Comparison of ENCODE assay signal across 33 cellular contexts in the genomic region with DNA sequence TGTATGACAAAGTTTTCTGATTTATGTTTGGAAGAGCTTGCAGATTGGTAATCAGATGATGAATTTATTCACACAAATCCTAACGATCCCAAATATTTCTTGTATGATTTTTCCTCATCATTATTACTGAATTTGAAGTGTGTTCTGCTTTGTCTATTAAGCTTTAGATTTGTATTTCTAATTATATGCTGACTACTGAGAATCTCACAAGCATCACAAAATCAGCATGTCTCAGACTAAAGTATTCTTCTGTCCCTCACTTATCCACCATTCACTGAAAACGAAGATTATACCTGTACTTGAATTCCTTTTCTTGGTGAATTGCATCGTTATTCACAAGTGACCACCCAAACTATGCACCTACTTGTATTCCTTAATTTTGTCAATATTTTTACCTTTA.
DNase-seq lines count a peak whose midpoint lies in the region; ATAC-seq, FAIRE-seq and TF ChIP-seq lines count a peak whose summit lies in the region.
"Had no signal": no experiment of that assay in that cellular context is flagged by ENCODE, and none has a peak within 500 bp of the region (broad histone marks: within the 10 kb centered on the region; RNA-seq: fewer than 3 reads in every experiment).

No MANE protein-coding gene starts in this region.

- H3K27ac ChIP-seq in HepG2 (ENCODE audit: extremely low read length, insufficient read depth, low read length) (no peak overlapping the region), right lobe of liver (no peak overlapping the region), A549 (no peak overlapping the region), IMR-90 (ENCODE audit: insufficient read depth, low read length) (no peak overlapping the region), K562 (ENCODE audit: extremely low read depth, low read depth, low read length) (no peak overlapping the region)
- H3K27ac ChIP-seq: 22Rv1; BLaER1; BLaER1 treated with 17β-estradiol and CSF1 and Interleukin-3, amounts not matched to agents 10 nM and 100 nM; C4-2B had no signal

- dilution Hi-C loops in IMR-90 (cut with HindIII; ENCODE audit: low sequenced_read_pairs, unreplicated experiment), result no loop called here

- H2BK120ac ChIP-seq in IMR-90 (ENCODE audit: low read depth, low read length), result no peak overlapping the region

- ATAC-seq in HepG2 (no peak), right lobe of liver (no peak), A549 (no peak), IMR-90 (ENCODE audit: low read depth) (no peak), K562 (no peak), mucosa of descending colon (no peak)
- ATAC-seq: CD8-positive, alpha-beta T cell had no signal

- intact Hi-C loops in HepG2 (cut with micrococcal nuclease; ENCODE audit: unreplicated experiment) (no loop called here), right lobe of liver (cut with DNase I) (no loop called here), IMR-90 (cut with micrococcal nuclease) (no loop called here), K562 (cut with micrococcal nuclease) (no loop called here), mucosa of descending colon (cut with DNase I, micrococcal nuclease) (no loop called here)

- no peaks in the 10 kb centered on the region for H3K4me1 ChIP-seq in HepG2 (ENCODE audit: insufficient read depth, low read length)
- no peaks in the 10 kb centered on the region for H3K4me1 ChIP-seq in right lobe of liver
- H3K4me1 ChIP-seq in A549, result no peaks in the 10 kb centered on the region
- no peaks in the 10 kb centered on the region for H3K4me1 ChIP-seq in IMR-90 (ENCODE audit: control insufficient read depth, insufficient read depth, low read length)
- no peaks in the 10 kb centered on the region for H3K4me1 ChIP-seq in K562 (replicated peaks in 1 of 2; ENCODE audit: control insufficient read depth in 2 of 2, insufficient read depth in 2 of 2, low read length in 2 of 2)
- H3K4me1 ChIP-seq in mucosa of descending colon (ENCODE audit: low read depth), result no peaks in the 10 kb centered on the region
- H3K4me1 ChIP-seq: BE2C; BLaER1; BLaER1 treated with 17β-estradiol and CSF1 and Interleukin-3, amounts not matched to agents 10 nM and 100 nM; Caco-2 had no signal

- H3K9me1 ChIP-seq in IMR-90 (ENCODE audit: insufficient read depth, low read length) (no peaks in the 10 kb centered on the region), K562 (ENCODE audit: control insufficient read depth, insufficient read depth, low read length) (no peaks in the 10 kb centered on the region)

- H2AFZ ChIP-seq in HepG2 (ENCODE audit: low read length) (no peak overlapping the region), IMR-90 (replicated peaks; ENCODE audit: low read length, poor library complexity) (no peak overlapping the region), K562 (ENCODE audit: low read depth, low read length) (no peak overlapping the region)

- TF ChIP-seq POLR2A in HepG2 (IDR thresholded peaks at IDR 0.05; ENCODE audit: insufficient read depth in 1 of 2, low read depth in 2 of 2, low read length in 2 of 2), result no peak
- TF ChIP-seq POLR2A in right lobe of liver (IDR thresholded peaks at IDR 0.05), result no peak
- no peak for TF ChIP-seq POLR2A in A549 (IDR thresholded peaks at IDR 0.05; ENCODE audit: low read length)
- TF ChIP-seq POLR2A in IMR-90 (IDR thresholded peaks at IDR 0.05; ENCODE audit: low read depth, low read length), result no peak
- no peak for TF ChIP-seq POLR2A in K562 (conservative IDR thresholded peaks at IDR 0.05)

- no peak overlapping the region for H2BK5ac ChIP-seq in IMR-90 (ENCODE audit: low read depth, low read length, poor library complexity, severe bottlenecking)

- FAIRE-seq in HepG2 (lab: Jason Lieb, UNC), result no peak
- FAIRE-seq in A549 (lab: Jason Lieb, UNC), result no peak
- FAIRE-seq in K562 (lab: Jason Lieb, UNC), result no peak
- FAIRE-seq: A204.1 had no signal

- H3K4me2 ChIP-seq in HepG2 (ENCODE audit: low read depth, low read length) (no peak overlapping the region), A549 (no peak overlapping the region), IMR-90 (ENCODE audit: low read depth, low read length) (no peak overlapping the region), K562 (ENCODE audit: insufficient read depth, low read length) (no peak overlapping the region)
- H3K4me2 ChIP-seq: BLaER1; BLaER1 treated with 17β-estradiol and CSF1 and Interleukin-3, amounts not matched to agents 10 nM and 100 nM had no signal

- WGBS in HepG2 (ENCODE audit: low lambda C conversion rate), result 0% methylated on average over 3 of the region's 3 CpGs
- 31% methylated on average over 3 of the region's 3 CpGs for WGBS in right lobe of liver (ENCODE audit: insufficient coverage, low coverage, low lambda C conversion rate, missing lambda C conversion rate)
- 0% methylated on average over 3 of the region's 3 CpGs for WGBS in A549 (ENCODE audit: missing lambda C conversion rate)
- 40% methylated on average over 2 of the region's 3 CpGs; no CpG with 5 or more reads in 1 of the 2 experiments for WGBS in IMR-90 (ENCODE audit: extremely low coverage in 2 of 2, insufficient read length in 1 of 2), 2 experiments
- 0% methylated on average over 3 of the region's 3 CpGs for WGBS in K562 (ENCODE audit: insufficient coverage, low coverage, missing lambda C conversion rate)

- H2BK15ac ChIP-seq in IMR-90 (ENCODE audit: low read depth, low read length), result no peak overlapping the region

- peaks cover 4% of the 10 kb centered on the region; the same call in 1 of the 2 replicates for H3K9me3 ChIP-seq in HepG2 (ENCODE audit: low read length)
- H3K9me3 ChIP-seq in right lobe of liver, result no peaks in the 10 kb centered on the region
- no peaks in the 10 kb centered on the region for H3K9me3 ChIP-seq in A549
- H3K9me3 ChIP-seq in IMR-90 (ENCODE audit: control insufficient read depth, insufficient read depth, low read length), result no peaks in the 10 kb centered on the region
- H3K9me3 ChIP-seq in K562 (replicated peaks; ENCODE audit: control insufficient read depth, insufficient read depth, low read depth, low read length), result no peaks in the 10 kb centered on the region
- no peaks in the 10 kb centered on the region for H3K9me3 ChIP-seq in mucosa of descending colon
- H3K9me3 ChIP-seq: BE2C; BLaER1; BLaER1 treated with 17β-estradiol and CSF1 and Interleukin-3, amounts not matched to agents 10 nM and 100 nM; Caco-2 had no signal

- H3K14ac ChIP-seq in IMR-90 (replicated peaks; ENCODE audit: low read depth, low read length), result no peak overlapping the region

- TF ChIP-seq CTCF in HepG2 (CRISPR knock-in tag; IDR thresholded peaks at IDR 0.05), result no peak
- no peak for TF ChIP-seq CTCF in right lobe of liver (IDR thresholded peaks at IDR 0.05)
- no peak for TF ChIP-seq CTCF in A549 (IDR thresholded peaks at IDR 0.05)
- TF ChIP-seq CTCF in IMR-90 (conservative IDR thresholded peaks at IDR 0.05; ENCODE audit: low read depth, low read length), result no peak
- TF ChIP-seq CTCF in K562 (IDR thresholded peaks at IDR 0.05 in 2 of 3, conservative IDR thresholded peaks at IDR 0.05 in 1 of 3; ENCODE audit: insufficient read depth in 2 of 3, low read depth in 1 of 3, low read length in 3 of 3), result no peak
- TF ChIP-seq CTCF in mucosa of descending colon (IDR thresholded peaks at IDR 0.05), result no peak

- no peak overlapping the region for H4K91ac ChIP-seq in IMR-90 (ENCODE audit: insufficient read depth, low read depth, low read length)

- POLR2A ChIA-PET in HepG2 (lab: Yijun Ruan, JAX), result no interaction called here
- POLR2A ChIA-PET in A549 (lab: Yijun Ruan, JAX), result no interaction called here
- POLR2A ChIA-PET in IMR-90 (lab: Charles Lee; ENCODE audit: unreplicated experiment), result no interaction called here
- POLR2A ChIA-PET in K562 (lab: Yijun Ruan, JAX), result no interaction called here

- no peak overlapping the region for H4K8ac ChIP-seq in IMR-90 (ENCODE audit: low read depth in 2 of 2, low read length in 2 of 2)

- no peak overlapping the region for H4K5ac ChIP-seq in IMR-90 (ENCODE audit: low read depth, low read length)

- CTCF ChIA-PET in HepG2 (lab: Yijun Ruan, JAX; ENCODE audit: low intra/inter-chr PET ratio, low total read pairs) (no interaction called here), A549 (lab: Yijun Ruan, JAX) (no interaction called here), IMR-90 (lab: Yijun Ruan, JAX) (interaction anchor here (0.7 kb wide), 1 partner anchor 11 kb away, joined by 4 read pairs; no protein-coding TSS in a partner anchor), K562 (lab: Yijun Ruan, JAX; ENCODE audit: low intra/inter-chr PET ratio) (no interaction called here)

- H4K20me1 ChIP-seq in HepG2 (ENCODE audit: insufficient read depth, low read length) (no peaks in the 10 kb centered on the region), IMR-90 (ENCODE audit: insufficient read depth, low read length) (no peaks in the 10 kb centered on the region), K562 (replicated peaks; ENCODE audit: control insufficient read depth, insufficient read depth, low read length) (no peaks in the 10 kb centered on the region)
- H4K20me1 ChIP-seq: BLaER1; BLaER1 treated with 17β-estradiol and CSF1 and Interleukin-3, amounts not matched to agents 10 nM and 100 nM had no signal

- in situ Hi-C loops in HepG2 (cut with HindIII; ENCODE audit: extremely low pct_ligation_motif_present, low pct_unique_long_range_greater_than_20kb), result no loop called here
- in situ Hi-C loops in IMR-90 (cut with MboI; ENCODE audit: low sequenced_read_pairs), result no loop called here
- in situ Hi-C loops in K562 (cut with MboI), result no loop called here

- no peak overlapping the region for H2AK5ac ChIP-seq in IMR-90 (ENCODE audit: low read depth, low read length)

- H2BK20ac ChIP-seq in IMR-90 (ENCODE audit: low read depth, low read length), result no peak overlapping the region

- H3K79me1 ChIP-seq in IMR-90 (ENCODE audit: low read depth in 1 of 2, low read length in 2 of 2), result no peaks in the 10 kb centered on the region

- H3K18ac ChIP-seq in IMR-90 (ENCODE audit: low read depth, low read length), result no peak overlapping the region

- BruUV-seq in HepG2 (replicated peaks; lab: Mats Ljungman, UMichigan), result no TSS peak
- no TSS peak for BruUV-seq in IMR-90 (replicated peaks; lab: Mats Ljungman, UMichigan)
- BruUV-seq in K562 (replicated peaks; lab: Mats Ljungman, UMichigan), result no TSS peak

- no peak overlapping the region for H3K56ac ChIP-seq in IMR-90 (ENCODE audit: extremely low read depth, insufficient read depth, low read length)

- no peaks in the 10 kb centered on the region for H3K36me3 ChIP-seq in HepG2 (replicated peaks in 1 of 2; ENCODE audit: control insufficient read depth in 1 of 2, insufficient read depth in 2 of 2, low read length in 2 of 2)
- no peaks in the 10 kb centered on the region for H3K36me3 ChIP-seq in right lobe of liver
- H3K36me3 ChIP-seq in IMR-90 (ENCODE audit: control insufficient read depth, insufficient read depth, low read length), result no peaks in the 10 kb centered on the region
- no peaks in the 10 kb centered on the region for H3K36me3 ChIP-seq in K562 (ENCODE audit: control insufficient read depth, insufficient read depth, low read length)
- no peaks in the 10 kb centered on the region for H3K36me3 ChIP-seq in mucosa of descending colon (ENCODE audit: low read depth)
- H3K36me3 ChIP-seq: BE2C; BLaER1; BLaER1 treated with 17β-estradiol and CSF1 and Interleukin-3, amounts not matched to agents 10 nM and 100 nM had no signal

- H2AK9ac ChIP-seq in IMR-90 (replicated peaks; ENCODE audit: low read depth, low read length, poor library complexity), result no peak overlapping the region

- no peak overlapping the region for H3K23ac ChIP-seq in IMR-90 (ENCODE audit: low read depth, low read length)

- H3K27me3 ChIP-seq in HepG2 (ENCODE audit: control insufficient read depth in 1 of 2, insufficient read depth in 2 of 2, low read length in 2 of 2), result no peaks in the 10 kb centered on the region
- no peaks in the 10 kb centered on the region for H3K27me3 ChIP-seq in right lobe of liver
- no peaks in the 10 kb centered on the region for H3K27me3 ChIP-seq in IMR-90 (ENCODE audit: control insufficient read depth, insufficient read depth, low read length)
- no peaks in the 10 kb centered on the region for H3K27me3 ChIP-seq in K562 (ENCODE audit: control insufficient read depth in 2 of 2, insufficient read depth in 2 of 2, low read length in 2 of 2)
- H3K27me3 ChIP-seq: BE2C; BLaER1; BLaER1 treated with 17β-estradiol and CSF1 and Interleukin-3, amounts not matched to agents 10 nM and 100 nM had no signal

- TF ChIP-seq EP300 in HepG2 (IDR thresholded peaks at IDR 0.05; ENCODE audit: low read depth in 2 of 2, low read length in 2 of 2) (no peak), HepG2 (CRISPR knock-in tag; IDR thresholded peaks at IDR 0.05; ENCODE audit: borderline replicate concordance) (no peak), A549 (IDR thresholded peaks at IDR 0.05) (no peak), K562 (IDR thresholded peaks at IDR 0.05; ENCODE audit: low read length) (no peak)

- H3K79me2 ChIP-seq in HepG2 (ENCODE audit: insufficient read depth, low read length) (no peaks in the 10 kb centered on the region), K562 (ENCODE audit: control insufficient read depth, insufficient read depth, low read length) (no peaks in the 10 kb centered on the region)

- H3K4me3 ChIP-seq in HepG2 (replicated peaks in 1 of 3; ENCODE audit: insufficient read depth in 1 of 3, low read depth in 2 of 3, low read length in 3 of 3), result no peak overlapping the region
- no peak overlapping the region for H3K4me3 ChIP-seq in right lobe of liver
- no peak overlapping the region for H3K4me3 ChIP-seq in A549
- H3K4me3 ChIP-seq in IMR-90 (ENCODE audit: insufficient read depth, low read depth, low read length), result no peak overlapping the region
- no peak overlapping the region for H3K4me3 ChIP-seq in K562
- no peak overlapping the region for H3K4me3 ChIP-seq in mucosa of descending colon
- H3K4me3 ChIP-seq: BLaER1; BLaER1 treated with 17β-estradiol and CSF1 and Interleukin-3, amounts not matched to agents 10 nM and 100 nM had no signal

- no peak for DNase-seq in HepG2 (ENCODE audit: low spot score)
- DNase-seq in right lobe of liver, result no peak
- no peak for DNase-seq in A549 (ENCODE audit: low read depth in 1 of 2, low spot score in 1 of 2)
- DNase-seq in IMR-90, result no peak
- DNase-seq in K562 (ENCODE audit: extremely low read depth in 1 of 4, low spot score in 3 of 4), result no peak
- DNase-seq in mucosa of descending colon, result no peak
- DNase-seq in stimulated activated CD4-positive, alpha-beta T cell treated with anti-CD3 and anti-CD28 coated beads, Interleukin-2, amount 100 ng/mL, for 24 hours, result no peak
- no peak for DNase-seq in globus pallidus (ENCODE audit: low spot score)
- DNase-seq: 8988T; ACHN; AML-193; BE2C; C1 segment of cervical spinal cord; Caco-2; Calu3; CD4-positive, alpha-beta memory T cell; CD4-positive, alpha-beta T cell; CD4-positive, CD25-positive, alpha-beta regulatory T cell; CD8-positive, alpha-beta memory T cell; CD8-positive, alpha-beta T cell; COR-L47; DMS 273 treated with DMSO at 0.1 percent for 48 hours; DMS153; DMS53; DMS79; DMS79 treated with DMSO at 0.1 percent for 48 hours; DND-41; EL had no signal

- H3K9ac ChIP-seq in HepG2 (ENCODE audit: insufficient read depth, low read depth, low read length) (no peak overlapping the region), IMR-90 (ENCODE audit: low read depth, low read length) (no peak overlapping the region), K562 (ENCODE audit: insufficient read depth in 1 of 2, low read depth in 2 of 2, low read length in 2 of 2) (no peak overlapping the region)
- H3K9ac ChIP-seq: BLaER1; BLaER1 treated with 17β-estradiol and CSF1 and Interleukin-3, amounts not matched to agents 10 nM and 100 nM had no signal

- H3K4ac ChIP-seq in IMR-90 (ENCODE audit: low read depth, low read length), result no peak overlapping the region

- no peak for TF ChIP-seq RAD21 in HepG2 (CRISPR knock-in tag; IDR thresholded peaks at IDR 0.05)
- TF ChIP-seq RAD21 in A549 (conservative IDR thresholded peaks at IDR 0.05 in 1 of 2, IDR thresholded peaks at IDR 0.05 in 1 of 2), result no peak
- no peak for TF ChIP-seq RAD21 in IMR-90 (IDR thresholded peaks at IDR 0.05; ENCODE audit: low read length)
- no peak for TF ChIP-seq RAD21 in K562 (CRISPR knock-in tag; conservative IDR thresholded peaks at IDR 0.05 in 1 of 2, IDR thresholded peaks at IDR 0.05 in 1 of 2)

Comparison
In these comparisons a context has a peak if more than half of its experiments do, and no peak if none do; other contexts are left out.
1. Of the 241 proteins assayed by ChIP-seq in both HepG2 and K562: peak only in HepG2: MAFF and MAFK; only in K562: none; in both: none; in neither: 239.